ENCODE assay signal across 10 cellular contexts in the genomic region with DNA sequence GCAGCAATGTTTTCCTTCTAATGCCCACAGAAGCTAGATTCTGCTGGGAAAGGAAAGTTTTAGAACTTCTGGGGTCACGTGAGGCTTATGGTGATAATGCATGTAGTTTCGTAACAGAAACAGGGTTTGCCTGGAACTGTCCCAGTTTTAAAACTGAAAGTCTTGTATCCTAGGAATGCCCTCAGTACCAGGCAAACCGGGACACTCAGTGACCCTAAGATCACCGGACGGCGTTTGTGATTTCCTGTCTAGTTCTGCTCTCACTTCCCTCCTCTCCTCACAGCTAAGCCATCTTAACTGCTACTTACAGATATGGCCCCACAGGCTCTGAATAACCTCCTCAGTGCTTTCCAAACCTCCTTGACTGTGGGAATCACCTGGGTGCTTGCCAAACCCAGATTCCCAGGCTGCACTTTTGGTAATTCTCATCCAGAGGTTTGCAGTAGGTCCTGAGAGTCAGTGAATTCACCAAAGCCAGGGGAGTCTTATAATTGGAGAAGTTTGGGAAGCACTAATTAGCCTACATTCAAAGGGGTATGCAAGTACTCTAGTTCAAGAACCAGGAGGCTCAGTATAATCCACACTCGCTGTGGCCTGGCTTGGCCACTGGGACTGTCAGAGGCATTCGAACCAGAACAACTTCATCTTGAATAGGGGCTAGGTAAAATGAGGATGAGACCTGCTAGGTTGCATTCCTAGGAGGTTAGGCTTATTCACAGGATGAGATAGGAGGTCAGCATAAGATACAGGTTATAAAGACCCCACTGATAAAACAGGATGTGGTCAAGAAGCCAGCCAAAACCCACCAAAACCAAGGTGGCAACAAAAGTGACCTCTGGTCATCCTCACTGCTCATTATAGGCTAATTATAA.
A peak's percentile ranks its signal among the peaks of the same experiment; 100 is the strongest.
DNase-seq lines count a peak whose midpoint lies in the region; ATAC-seq and TF ChIP-seq lines count a peak whose summit lies in the region.
"Had no signal": no experiment of that assay in that cellular context is flagged by ENCODE, and none has a peak within 500 bp of the region (broad histone marks: within the 10 kb centered on the region; RNA-seq: fewer than 3 reads in every experiment).

No MANE protein-coding gene starts in this region.

- H3K9ac ChIP-seq in SK-N-MC (ENCODE audit: insufficient read length): peak overlapping the region; percentile 1

- DNase-seq in ELR (ENCODE audit: low read depth) (peak; percentile 3), SK-N-MC (ENCODE audit: low read depth, low spot score) (no peak), left ventricle myocardium inferior (peak; percentile 19), sciatic nerve (ENCODE audit: low spot score) (no peak), esophagus muscularis mucosa (ENCODE audit: extremely low spot score) (no peak), ACHN (no peak)
- DNase-seq: activated CD8-positive, alpha-beta memory T cell treated with anti-CD3 and anti-CD28 coated beads, Interleukin-2, amount 10 ng/mL, durations not matched to agents 7 days and 5 days; NCI-H748 treated with DMSO at 0.1 percent for 48 hours had no signal

- H3K4me3 ChIP-seq in SK-N-MC (peak overlapping the region; percentile 54), left ventricle myocardium inferior (peak overlapping the region; percentile 17), esophagus muscularis mucosa (peak overlapping the region in 2 of 4 donors; percentile 14 to 26)

- H3K4me1 ChIP-seq in left ventricle myocardium inferior (peaks cover 19% of the 10 kb centered on the region), esophagus muscularis mucosa (peaks cover 0 to 20% (median 18%) of the 10 kb centered on the region in 4 donors)

- TF ChIP-seq POLR2A in esophagus muscularis mucosa (IDR thresholded peaks at IDR 0.05; ENCODE audit: low read depth): no peak

- in situ Hi-C loops in ACHN (cut with HindIII; ENCODE audit: low pct_ligation_motif_present, low pct_unique_long_range_greater_than_20kb, low sequenced_read_pairs): no loop called here

- H3K36me3 ChIP-seq in SK-N-MC (ENCODE audit: insufficient read depth, low read length) (no peaks in the 10 kb centered on the region), left ventricle myocardium inferior (no peaks in the 10 kb centered on the region), esophagus muscularis mucosa (no peaks in the 10 kb centered on the region)

- 39% methylated on average over 8 of the region's 8 CpGs for WGBS in esophagus muscularis mucosa

- H3K27ac ChIP-seq in SK-N-MC (peak overlapping the region; percentile 90), left ventricle myocardium inferior (replicated peaks) (peak overlapping the region; percentile 84), esophagus muscularis mucosa (replicated peaks in 1 of 4) (peak overlapping the region in 2 of 4 donors; percentile 4 to 58)

- H3K27me3 ChIP-seq in left ventricle myocardium inferior (ENCODE audit: low read depth): no peaks in the 10 kb centered on the region
- H3K27me3 ChIP-seq in esophagus muscularis mucosa: no peaks in the 10 kb centered on the region

- peak; percentile 88 for ATAC-seq in sciatic nerve
- no peak for ATAC-seq in HG03039 (IDR thresholded peaks at IDR 0.05; ENCODE audit: unreplicated experiment)
- no peak for ATAC-seq in GM21360 (IDR thresholded peaks at IDR 0.05; ENCODE audit: unreplicated experiment)
- ATAC-seq: activated CD8-positive, alpha-beta memory T cell treated with anti-CD3 and anti-CD28 coated beads, Interleukin-2, amount 10 ng/mL, durations not matched to agents 7 days and 5 days had no signal

- no peak for TF ChIP-seq EP300 in esophagus muscularis mucosa (IDR thresholded peaks at IDR 0.05)

- H3K9me3 ChIP-seq in SK-N-MC (ENCODE audit: low read depth, low read length): no peaks in the 10 kb centered on the region
- peaks cover 11% of the 10 kb centered on the region for H3K9me3 ChIP-seq in left ventricle myocardium inferior (replicated peaks)
- H3K9me3 ChIP-seq in esophagus muscularis mucosa: peaks cover 0 to 5% (median 0%) of the 10 kb centered on the region in 4 donors

- TF ChIP-seq CTCF in left ventricle myocardium inferior (IDR thresholded peaks at IDR 0.05; ENCODE audit: borderline replicate concordance) (no peak), esophagus muscularis mucosa (IDR thresholded peaks at IDR 0.05) (no peak)

- intact Hi-C loops in left ventricle myocardium inferior (cut with micrococcal nuclease) (no loop called here), sciatic nerve (cut with DNase I) (no loop called here), esophagus muscularis mucosa (cut with DNase I) (no loop called here)

Comparison
In these comparisons a context has a peak if more than half of its experiments do, and no peak if none do; other contexts are left out.
1. DNase-seq: peak in ELR (single experiment) and left ventricle myocardium inferior (single experiment); none in SK-N-MC (single experiment), sciatic nerve (single experiment), esophagus muscularis mucosa (single experiment) and ACHN (single experiment).